In genomic region chr11:78607691-78608090, GRCh38 we compare ENCODE assay signal across 36 cellular contexts.
"Had no signal": no experiment of that assay in that cellular context is flagged by ENCODE, and none has a peak within 500 bp of the region (broad histone marks: within the 10 kb centered on the region; RNA-seq: fewer than 3 reads in every experiment).

No MANE protein-coding gene starts in this region.

- H3K36me3 Mint-ChIP-seq: activated CD4-positive, alpha-beta memory T cell treated with anti-CD3 and anti-CD28 coated beads for 36 hours; activated naive CD4-positive, alpha-beta T cell treated with anti-CD3 and anti-CD28 coated beads, Interleukin-2, amount 10 ng/mL, durations not matched to agents 7 days and 5 days; activated naive CD8-positive, alpha-beta T cell had no signal

- H3K36me3 ChIP-seq: ascending aorta, breast epithelium, Peyer's patch, SJSA1 had no signal

- H3K4me1 ChIP-seq: ascending aorta, body of pancreas, breast epithelium, Peyer's patch, SJSA1 had no signal

- H3K9me3 Mint-ChIP-seq: activated B cell treated with CpG ODN at 0.5 μM for 24 hours; activated CD4-positive, alpha-beta memory T cell treated with anti-CD3 and anti-CD28 coated beads for 36 hours; activated naive CD4-positive, alpha-beta T cell treated with anti-CD3 and anti-CD28 coated beads, Interleukin-2, amount 10 ng/mL, durations not matched to agents 7 days and 5 days; activated naive CD8-positive, alpha-beta T cell treated with anti-CD3 and anti-CD28 coated beads, Interleukin-2, amount 50 U/mL, for 24 hours; activated T-cell treated with anti-CD3 and anti-CD28 coated beads, Interleukin-2, amount 50 U/mL, for 4 hours had no signal

- ATAC-seq: activated naive CD8-positive, alpha-beta T cell treated with anti-CD3 and anti-CD28 coated beads, Interleukin-2, amount 50 U/mL, for 24 hours; activated T-cell treated with anti-CD3 and anti-CD28 coated beads, Interleukin-2, amount 50 U/mL, for 4 hours; body of pancreas; SK-N-SH treated with all-trans-retinoic acid at 6 μM for 48 hours had no signal

- H3K4me1 Mint-ChIP-seq: activated B cell treated with CpG ODN at 0.5 μM for 24 hours; activated naive CD4-positive, alpha-beta T cell treated with anti-CD3 and anti-CD28 coated beads, Interleukin-2, amount 10 ng/mL, durations not matched to agents 7 days and 5 days; activated naive CD8-positive, alpha-beta T cell treated with anti-CD3 and anti-CD28 coated beads, Interleukin-2, amount 50 U/mL, for 24 hours had no signal

- H3K4me3 ChIP-seq: ascending aorta, body of pancreas, breast epithelium, Peyer's patch, SJSA1 had no signal

- H3K9ac ChIP-seq: KMS-11 had no signal

- H3K27ac Mint-ChIP-seq: activated B cell treated with CpG ODN at 0.5 μM for 24 hours; activated CD4-positive, alpha-beta memory T cell treated with anti-CD3 and anti-CD28 coated beads for 36 hours; activated naive CD4-positive, alpha-beta T cell treated with anti-CD3 and anti-CD28 coated beads, Interleukin-2, amount 10 ng/mL, durations not matched to agents 7 days and 5 days; activated naive CD8-positive, alpha-beta T cell; activated naive CD8-positive, alpha-beta T cell treated with anti-CD3 and anti-CD28 coated beads, Interleukin-2, amount 50 U/mL, for 24 hours had no signal

- DNase-seq: activated B cell treated with CpG ODN at 0.5 μM for 24 hours; activated CD4-positive, alpha-beta memory T cell treated with anti-CD3 and anti-CD28 coated beads for 36 hours; activated CD4-positive, alpha-beta T cell treated with anti-CD3 and anti-CD28 coated beads for 4 hours; activated CD4-positive, alpha-beta T cell treated with anti-CD3 and anti-CD28 coated beads, Interleukin-2, amount 50 U/mL, for 1 hour; activated CD4-positive, CD25-positive, alpha-beta regulatory T cell treated with anti-CD3 and anti-CD28 coated beads, Interleukin-2, amount 50 U/mL, for 72 hours; activated CD8-positive, alpha-beta memory T cell treated with anti-CD3 and anti-CD28 coated beads, Interleukin-2, amount 50 U/mL, for 4 hours; activated effector memory CD4-positive, alpha-beta T cell treated with Interleukin-2 at 50 U/mL for 16 hours; activated naive CD4-positive, alpha-beta T cell treated with anti-CD3 and anti-CD28 coated beads, Interleukin-2, amount 10 ng/mL, durations not matched to agents 7 days and 5 days; activated naive CD8-positive, alpha-beta T cell treated with anti-CD3 and anti-CD28 coated beads, Interleukin-2, amount 50 U/mL, for 24 hours; activated T-cell treated with anti-CD3 and anti-CD28 coated beads for 4 hours; activated T-cell treated with anti-CD3 and anti-CD28 coated beads, Interleukin-2, amount 50 U/mL, for 4 hours; amniotic stem cell; body of pancreas; MM.1S; MV-4-11; NCI-H1092; NCI-H1436 treated with DMSO at 0.1 percent for 48 hours; NCI-H1694 treated with DMSO at 0.1 percent for 48 hours; NCI-H2029; NCI-H510A; NCI-H526; NCI-H748 treated with DMSO at 0.1 percent for 48 hours; PC-3; Peyer's patch; RPMI8226; SHP77 treated with DMSO at 0.1 percent for 48 hours; T-helper 1 cell; T-helper 2 cell; T-helper 9 cell had no signal

- H3K27me3 ChIP-seq: ascending aorta, body of pancreas, Peyer's patch, SJSA1 had no signal

- H3K27ac ChIP-seq: ascending aorta, body of pancreas, breast epithelium, KMS-11, Peyer's patch, SJSA1, VCaP had no signal

- H3K4me3 Mint-ChIP-seq: activated B cell treated with CpG ODN at 0.5 μM for 24 hours; activated CD4-positive, alpha-beta memory T cell treated with anti-CD3 and anti-CD28 coated beads for 36 hours; activated naive CD4-positive, alpha-beta T cell treated with anti-CD3 and anti-CD28 coated beads, Interleukin-2, amount 10 ng/mL, durations not matched to agents 7 days and 5 days; activated naive CD8-positive, alpha-beta T cell; activated naive CD8-positive, alpha-beta T cell treated with anti-CD3 and anti-CD28 coated beads, Interleukin-2, amount 50 U/mL, for 24 hours; activated T-cell treated with anti-CD3 and anti-CD28 coated beads, Interleukin-2, amount 50 U/mL, for 4 hours had no signal

- H3K9me3 ChIP-seq: ascending aorta, body of pancreas, breast epithelium, Peyer's patch, SJSA1 had no signal
